Comparison of ENCODE assay signal across 9 cellular contexts in the genomic region with DNA sequence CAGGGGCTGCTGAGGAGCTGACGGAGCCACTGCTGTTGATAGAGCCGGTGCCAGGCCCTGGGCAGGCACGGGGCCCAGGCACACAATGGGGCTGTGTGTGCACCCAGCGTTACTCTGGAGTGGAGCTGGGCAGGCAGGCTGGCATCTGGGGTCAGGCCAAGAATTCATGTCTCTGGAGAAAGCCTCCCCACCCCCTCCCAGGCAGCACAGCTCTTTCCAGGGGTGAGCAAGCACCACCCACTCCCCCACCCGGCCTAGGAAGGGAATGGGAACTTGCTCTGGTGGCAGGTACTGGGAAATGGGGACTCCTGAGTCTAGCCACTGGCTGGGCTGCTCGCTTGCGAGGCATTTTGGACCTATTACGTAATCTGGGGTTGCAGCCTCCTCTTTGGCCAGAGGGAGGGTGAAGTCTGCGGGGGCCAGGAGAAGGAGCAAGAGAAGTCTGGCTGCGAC. TPM values are rescaled to one million over a fixed set of nuclear protein-coding genes. Genes with fewer than 3 reads are reported as not detected.
DNase-seq lines count a peak whose midpoint lies in the region; ATAC-seq, FAIRE-seq and TF ChIP-seq lines count a peak whose summit lies in the region.
"Had no signal": no experiment of that assay in that cellular context is flagged by ENCODE, and none has a peak within 500 bp of the region (broad histone marks: within the 10 kb centered on the region; RNA-seq: fewer than 3 reads in every experiment).

No MANE protein-coding gene starts in this region.

- H3K27me3 ChIP-seq in muscle layer of colon (ENCODE audit: control insufficient read depth in 1 of 2, insufficient read depth in 2 of 2, low read length in 2 of 2) (no peaks in the 10 kb centered on the region), foreskin keratinocyte (no peaks in the 10 kb centered on the region)

- H3K27ac ChIP-seq in muscle layer of colon (ENCODE audit: low read depth, low read length) = peak overlapping the region; percentile 38
- H3K27ac ChIP-seq in foreskin keratinocyte = no peak overlapping the region

- no peaks in the 10 kb centered on the region for H3K36me3 ChIP-seq in muscle layer of colon (ENCODE audit: insufficient read depth, low read length)

- DNase-seq in NCI-H774 (lab: John Stamatoyannopoulos, UW) (peak; percentile 7), epithelial cell of esophagus (ENCODE audit: low read depth) (no peak), urothelium cell line (ENCODE audit: low spot score) (peak; percentile 71), LoVo (ENCODE audit: low spot score) (no peak), NCI-H524 (lab: John Stamatoyannopoulos, UW) (no peak), foreskin keratinocyte (no peak)

- no peaks in the 10 kb centered on the region for H3K9me3 ChIP-seq in muscle layer of colon (ENCODE audit: low read length)

- H3K4me1 ChIP-seq in muscle layer of colon (ENCODE audit: insufficient read depth, low read length) = peaks cover 77% of the 10 kb centered on the region
- H3K4me1 ChIP-seq in foreskin keratinocyte = peaks cover 11% of the 10 kb centered on the region

- TF ChIP-seq CTCF in epithelial cell of esophagus (IDR thresholded peaks at IDR 0.05; ENCODE audit: insufficient read depth, low read depth, low read length, missing control alignments) (peak; percentile 15), foreskin keratinocyte (conservative IDR thresholded peaks at IDR 0.05) (no peak)

- ATAC-seq in foreskin keratinocyte = no peak

- no peak for FAIRE-seq in urothelium cell line (lab: Jason Lieb, UNC)

- H3K4me3 ChIP-seq in epithelial cell of esophagus (ENCODE audit: low read length) (no peak overlapping the region), muscle layer of colon (ENCODE audit: low read depth in 1 of 2, low read length in 2 of 2) (no peak overlapping the region)

- H3K9ac ChIP-seq in muscle layer of colon (ENCODE audit: low read length) = no peak overlapping the region

RNA-seq across cellular contexts. Expression of a gene that starts 22.7 kb away (rescaled TPM):
- total RNA-seq in foreskin keratinocyte = 3.1 and 3.6 TPM in 2 replicates
- polyA plus RNA-seq in foreskin keratinocyte = 4.3 and 5.3 TPM in 2 replicates

RNA-seq across cellular contexts. Expression of a gene that starts 34.5 kb away (rescaled TPM):
- total RNA-seq in foreskin keratinocyte = not detected in 2 replicates
- polyA plus RNA-seq in foreskin keratinocyte = not detected in 2 replicates
- total RNA-seq: dermis microvascular lymphatic vessel endothelial cell; T-helper 2 cell treated with Interferon-gamma antibody and Interleukin-4, amounts not matched to agents 100 ng/mL and 5 ng/mL, for 36 hours had no signal

Comparison
In these comparisons a context has a peak if more than half of its experiments do, and no peak if none do; other contexts are left out.
1. DNase-seq: peak in NCI-H774 (single experiment) and urothelium cell line (single experiment); none in epithelial cell of esophagus (single experiment), LoVo (single experiment), NCI-H524 (0 of 2) and foreskin keratinocyte (0 of 2).